Comparison of ENCODE assay signal across 8 cellular contexts in the genomic region with DNA sequence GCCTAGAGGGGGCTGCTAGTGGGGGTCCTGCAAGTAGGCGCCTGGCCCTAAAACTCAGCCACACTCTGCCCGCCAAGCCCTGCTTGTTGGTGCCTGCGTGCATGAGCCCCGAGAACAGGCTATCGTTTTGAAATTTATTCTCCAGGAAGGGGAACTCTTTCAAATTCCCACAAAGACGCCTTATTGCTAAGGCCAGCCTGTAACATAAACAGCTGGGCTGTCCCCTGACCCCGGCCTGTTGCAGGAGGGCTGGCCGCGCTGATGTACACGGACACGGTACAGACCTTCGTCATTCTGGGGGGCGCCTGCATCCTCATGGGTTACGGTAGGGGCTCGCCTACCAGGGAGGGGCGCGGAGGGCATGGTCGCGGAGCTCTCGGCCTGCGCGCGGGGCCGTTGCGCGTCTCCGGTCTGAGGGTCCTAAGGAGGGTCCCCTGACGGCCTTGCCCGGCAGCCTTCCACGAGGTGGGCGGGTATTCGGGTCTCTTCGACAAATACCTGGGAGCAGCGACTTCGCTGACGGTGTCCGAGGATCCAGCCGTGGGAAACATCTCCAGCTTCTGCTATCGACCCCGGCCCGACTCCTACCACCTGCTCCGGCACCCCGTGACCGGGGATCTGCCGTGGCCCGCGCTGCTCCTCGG. TPM values are rescaled to one million over a fixed set of nuclear protein-coding genes. Genes with fewer than 3 reads are reported as not detected.
DNase-seq lines count a peak whose midpoint lies in the region; ATAC-seq and TF ChIP-seq lines count a peak whose summit lies in the region.

No MANE protein-coding gene starts in this region.

- DNase-seq in GM12865 (ENCODE audit: low read depth) (no peak), RWPE1 (ENCODE audit: low spot score) (no peak), glutamatergic neuron (no peak), retina (peak; percentile 36), 8988T (no peak)
- no peak for DNase-seq in stimulated activated CD4-positive, alpha-beta T cell treated with anti-CD3 and anti-CD28 coated beads, Interleukin-4, amount 100 ng/mL, for 24 hours

- H3K4me3 ChIP-seq in GM12865 (ENCODE audit: low read depth, low read length), result peak overlapping the region; percentile 48

- POLR2A ChIA-PET in RWPE1 (lab: Yijun Ruan, JAX; ENCODE audit: low non-redundant PET), result no interaction called here

- CTCF ChIA-PET in RWPE1 (lab: Yijun Ruan, JAX), result interaction anchor here (0.7 to 0.8 kb wide), 2 partner anchors 154 to 381 kb away, joined by 3 to 5 read pairs; no protein-coding TSS in a partner anchor

- no peak overlapping the region for H3K27ac Mint-ChIP-seq in glutamatergic neuron (ENCODE audit: unreplicated experiment)

- peaks cover 12% of the 10 kb centered on the region for H3K36me3 Mint-ChIP-seq in glutamatergic neuron (ENCODE audit: unreplicated experiment)

- H3K4me1 Mint-ChIP-seq in glutamatergic neuron (ENCODE audit: low read depth, unreplicated experiment), result no peaks in the 10 kb centered on the region

- peaks cover 12% of the 10 kb centered on the region for H3K9me3 Mint-ChIP-seq in glutamatergic neuron (ENCODE audit: unreplicated experiment)

- ATAC-seq in HG02610 (IDR thresholded peaks at IDR 0.05; ENCODE audit: unreplicated experiment), result no peak
- ATAC-seq in GM21825 (IDR thresholded peaks at IDR 0.05; ENCODE audit: unreplicated experiment), result no peak

- TF ChIP-seq CTCF in GM12865 (IDR thresholded peaks at IDR 0.05; ENCODE audit: insufficient read depth, low read depth, low read length, missing control alignments) (no peak), RWPE1 (conservative IDR thresholded peaks at IDR 0.05; ENCODE audit: low read depth) (no peak), glutamatergic neuron (IDR thresholded peaks at IDR 0.05; ENCODE audit: partially characterized antibody, unreplicated experiment) (no peak)

- peak overlapping the region; percentile 86 for H3K4me3 Mint-ChIP-seq in glutamatergic neuron (ENCODE audit: unreplicated experiment)

- H3K27ac ChIP-seq in RWPE1, result peak overlapping the region; percentile 22; the same call in 1 of the 2 replicates

- H3K27me3 Mint-ChIP-seq in glutamatergic neuron (ENCODE audit: unreplicated experiment), result peaks cover 32% of the 10 kb centered on the region

RNA-seq across cellular contexts. Expression of a gene that starts 4.3 kb away (rescaled TPM):
- total RNA-seq in glutamatergic neuron (ENCODE audit: unreplicated experiment), result not detected

RNA-seq across cellular contexts. Expression of a gene that starts 15.2 kb away (rescaled TPM):
- total RNA-seq in glutamatergic neuron (ENCODE audit: unreplicated experiment), result 19.2 TPM

RNA-seq across cellular contexts. Expression of a gene that starts 21.0 kb away (rescaled TPM):
- 48.7 TPM for total RNA-seq in glutamatergic neuron (ENCODE audit: unreplicated experiment)

RNA-seq across cellular contexts. Expression of a gene that starts 27.9 kb away (rescaled TPM):
- 15.8 TPM for total RNA-seq in glutamatergic neuron (ENCODE audit: unreplicated experiment)

RNA-seq across cellular contexts. Expression of a gene that starts 40.5 kb away (rescaled TPM):
- total RNA-seq in glutamatergic neuron (ENCODE audit: unreplicated experiment), result not detected
